In genomic region chr1:156862602-156863599, GRCh38 we compare ENCODE assay signal across 18 cellular contexts. TPM values are rescaled to one million over a fixed set of nuclear protein-coding genes. Genes with fewer than 3 reads are reported as not detected.
DNase-seq lines count a peak whose midpoint lies in the region; ATAC-seq and TF ChIP-seq lines count a peak whose summit lies in the region.
"Had no signal": no experiment of that assay in that cellular context is flagged by ENCODE, and none has a peak within 500 bp of the region (broad histone marks: within the 10 kb centered on the region; RNA-seq: fewer than 3 reads in every experiment).

No MANE protein-coding gene starts in this region.

- no peak overlapping the region for H3K27ac ChIP-seq in naive thymus-derived CD4-positive, alpha-beta T cell (ENCODE audit: low read depth, low read length)
- H3K27ac ChIP-seq in PC-9, result no peak overlapping the region
- H3K27ac ChIP-seq: cardiac muscle cell, sigmoid colon, thoracic aorta had no signal

- H3K4me3 ChIP-seq in naive thymus-derived CD4-positive, alpha-beta T cell (ENCODE audit: low read length), result no peak overlapping the region
- no peak overlapping the region for H3K4me3 ChIP-seq in PC-9
- H3K4me3 ChIP-seq: cardiac muscle cell, sigmoid colon, thoracic aorta had no signal

- no peaks in the 10 kb centered on the region for H3K79me2 ChIP-seq in PC-9 (ENCODE audit: low read depth)

- H3K9me3 ChIP-seq in naive thymus-derived CD4-positive, alpha-beta T cell (ENCODE audit: control insufficient read depth in 2 of 3, low read length in 3 of 3), result no peaks in the 10 kb centered on the region
- H3K9me3 ChIP-seq in PC-9 (ENCODE audit: insufficient read depth, low read depth), result no peaks in the 10 kb centered on the region
- H3K9me3 ChIP-seq: sigmoid colon, thoracic aorta had no signal

- no peaks in the 10 kb centered on the region for H3F3A ChIP-seq in PC-9 (ENCODE audit: insufficient read depth, low read depth)

- H3K36me3 Mint-ChIP-seq in activated T-cell treated with anti-CD3 and anti-CD28 coated beads, Interleukin-2, amount 50 U/mL, for 4 hours (ENCODE audit: insufficient read depth), result no peaks in the 10 kb centered on the region
- peaks cover 0 to 13% (median 3%) of the 10 kb centered on the region in 5 donors for H3K36me3 Mint-ChIP-seq in naive thymus-derived CD4-positive, alpha-beta T cell
- H3K36me3 Mint-ChIP-seq: naive B cell had no signal

- no peak overlapping the region for H2AFZ ChIP-seq in PC-9

- H4K20me1 ChIP-seq in PC-9 (ENCODE audit: insufficient read depth), result no peaks in the 10 kb centered on the region

- intact Hi-C loops in naive thymus-derived CD4-positive, alpha-beta T cell (cut with micrococcal nuclease), result loop anchor here in 1 of 2 donors (2.0 kb wide), 1 partner anchor 14 kb away; no protein-coding TSS in a partner anchor
- intact Hi-C loops in PC-9 (cut with micrococcal nuclease; ENCODE audit: unreplicated experiment), result no loop called here

- DNase-seq in NCI-H82 (lab: John Stamatoyannopoulos, UW) (peak; percentile 44), NCI-H82 treated with DMSO at 0.1 percent for 48 hours (lab: John Stamatoyannopoulos, UW; ENCODE audit: unreplicated experiment) (no peak), GM19238 (ENCODE audit: insufficient read length, low spot score) (peak; percentile 35), PC-9 (no peak), Kasumi-1 (lab: John Stamatoyannopoulos, UW) (no peak), mucosa of gallbladder (ENCODE audit: low spot score) (no peak)
- DNase-seq in activated T-cell treated with anti-CD3 and anti-CD28 coated beads, Interleukin-2, amount 50 U/mL, for 4 hours, result no peak
- no peak for DNase-seq in naive thymus-derived CD4-positive, alpha-beta T cell
- DNase-seq: 8988T, Calu3, naive B cell, NCI-H1436, NCI-H524 treated with DMSO at 0.1 percent for 48 hours, sigmoid colon, T1000 had no signal

- peak overlapping the region in 2 of 9 donors; percentile 5 to 75 for H3K27ac Mint-ChIP-seq in naive thymus-derived CD4-positive, alpha-beta T cell
- H3K27ac Mint-ChIP-seq: naive B cell had no signal

- BruUV-seq in PC-9 (replicated peaks; lab: Mats Ljungman, UMichigan), result no TSS peak

- peaks cover 71% of the 10 kb centered on the region for H3K27me3 Mint-ChIP-seq in activated T-cell treated with anti-CD3 and anti-CD28 coated beads, Interleukin-2, amount 50 U/mL, for 4 hours (ENCODE audit: low read depth)
- H3K27me3 Mint-ChIP-seq in naive thymus-derived CD4-positive, alpha-beta T cell, result peaks cover 26 to 66% (median 56%) of the 10 kb centered on the region in 5 donors

- peaks cover 12 to 31% of the 10 kb centered on the region in 2 donors for H3K27me3 ChIP-seq in naive thymus-derived CD4-positive, alpha-beta T cell (ENCODE audit: control insufficient read depth in 2 of 2, insufficient read depth in 2 of 2, low read length in 2 of 2)
- H3K27me3 ChIP-seq in PC-9 (ENCODE audit: insufficient read depth, low read depth), result peaks cover 44% of the 10 kb centered on the region

- H3K4me2 ChIP-seq in PC-9, result no peak overlapping the region

- no peaks in the 10 kb centered on the region for H3K36me3 ChIP-seq in naive thymus-derived CD4-positive, alpha-beta T cell (ENCODE audit: control insufficient read depth in 2 of 3, insufficient read depth in 3 of 3, low read length in 3 of 3)
- no peaks in the 10 kb centered on the region for H3K36me3 ChIP-seq in PC-9 (ENCODE audit: low read depth)
- H3K36me3 ChIP-seq: cardiac muscle cell, sigmoid colon, thoracic aorta had no signal

- no peaks in the 10 kb centered on the region for H3K9me3 Mint-ChIP-seq in activated T-cell treated with anti-CD3 and anti-CD28 coated beads, Interleukin-2, amount 50 U/mL, for 4 hours
- peaks cover 0 to 2% (median 0%) of the 10 kb centered on the region in 11 donors for H3K9me3 Mint-ChIP-seq in naive thymus-derived CD4-positive, alpha-beta T cell
- H3K9me3 Mint-ChIP-seq: naive B cell had no signal

- peaks cover 34% of the 10 kb centered on the region for H3K4me1 Mint-ChIP-seq in activated T-cell treated with anti-CD3 and anti-CD28 coated beads, Interleukin-2, amount 50 U/mL, for 4 hours (ENCODE audit: low read depth)
- H3K4me1 Mint-ChIP-seq in naive thymus-derived CD4-positive, alpha-beta T cell, result peaks cover 23 to 79% (median 33%) of the 10 kb centered on the region in 7 donors

- CTCF ChIA-PET in naive thymus-derived CD4-positive, alpha-beta T cell (lab: Charles Lee), result interaction anchor here (0.7 to 4.3 kb wide), 2 partner anchors 26 to 136 kb away, joined by 3 to 41 read pairs; partner anchors contain the start of genes ISG20L2 and METTL25B
- CTCF ChIA-PET in PC-9 (lab: Charles Lee), result interaction anchor here (0.6 to 1.1 kb wide), 3 partner anchors 15 to 71 kb away, joined by 4 to 9 read pairs (median 9); no protein-coding TSS in a partner anchor

- peaks cover 8 to 20% of the 10 kb centered on the region in 2 donors for H3K4me1 ChIP-seq in naive thymus-derived CD4-positive, alpha-beta T cell (ENCODE audit: control insufficient read depth in 2 of 2, insufficient read depth in 2 of 2, low read length in 2 of 2)
- H3K4me1 ChIP-seq in PC-9 (replicated peaks; ENCODE audit: insufficient read depth), result peaks cover 12% of the 10 kb centered on the region

- no peaks in the 10 kb centered on the region for H3K9me2 ChIP-seq in PC-9 (ENCODE audit: insufficient read depth)

- H3K4me3 Mint-ChIP-seq in activated T-cell treated with anti-CD3 and anti-CD28 coated beads, Interleukin-2, amount 50 U/mL, for 4 hours, result no peak overlapping the region
- peak overlapping the region in 4 of 10 donors; percentile 7 to 77 (median 22) for H3K4me3 Mint-ChIP-seq in naive thymus-derived CD4-positive, alpha-beta T cell

- POLR2A ChIA-PET in naive thymus-derived CD4-positive, alpha-beta T cell (lab: Charles Lee), result interaction anchor here (0.7 kb wide), 1 partner anchor 10 kb away, joined by 3 read pairs; no protein-coding TSS in a partner anchor
- POLR2A ChIA-PET in PC-9 (lab: Charles Lee; ENCODE audit: unreplicated experiment), result no interaction called here

- no peak for TF ChIP-seq CTCF in PC-9 (conservative IDR thresholded peaks at IDR 0.05)

- peak; percentile 19 to 46 for ATAC-seq in activated T-cell treated with anti-CD3 and anti-CD28 coated beads, Interleukin-2, amount 50 U/mL, for 4 hours
- peak; percentile 10 for ATAC-seq in naive thymus-derived CD4-positive, alpha-beta T cell

RNA-seq across cellular contexts. Expression of gene NTRK1, which starts 2.2 kb away (rescaled TPM):
- 1 to 10 TPM in 2 of 3 donors, under 1 TPM in 1; 0.55 to 2.4 (median 1.8) TPM for total RNA-seq in activated T-cell treated with anti-CD3 and anti-CD28 coated beads, Interleukin-2, amount 50 U/mL, for 4 hours
- 10 to 100 TPM in 1 of 5 experiments, 1 to 10 TPM in 2, not detected in 2; 3.2 to 17.3 (median 3.3) TPM for total RNA-seq in naive thymus-derived CD4-positive, alpha-beta T cell
- under 1 TPM in 1 of 2 donors, not detected in 1; 0.09 TPM for polyA plus RNA-seq in naive thymus-derived CD4-positive, alpha-beta T cell
- total RNA-seq in PC-9 (2021) (not detected in 2 replicates), mucosa of gallbladder (3.3 TPM)
- total RNA-seq: Calu3 had no signal

RNA-seq across cellular contexts. Expression of gene INSRR, which starts 4.0 kb away (rescaled TPM):
- total RNA-seq in activated T-cell treated with anti-CD3 and anti-CD28 coated beads, Interleukin-2, amount 50 U/mL, for 4 hours, result under 1 TPM in 1 of 3 donors, not detected in 2; 0.11 TPM
- total RNA-seq in naive thymus-derived CD4-positive, alpha-beta T cell, result under 1 TPM in 1 of 5 experiments, not detected in 4; 0.63 TPM
- not detected for polyA plus RNA-seq in naive thymus-derived CD4-positive, alpha-beta T cell
- not detected in 2 replicates for total RNA-seq in PC-9 (2021)
- total RNA-seq in mucosa of gallbladder, result 0.58 TPM
- total RNA-seq: Calu3, glomerular endothelial cell, sigmoid colon, thoracic aorta had no signal

RNA-seq across cellular contexts. Expression of gene PEAR1, which starts 30.6 kb away (rescaled TPM):
- under 1 TPM in 1 of 3 donors, not detected in 2; 0.05 TPM for total RNA-seq in activated T-cell treated with anti-CD3 and anti-CD28 coated beads, Interleukin-2, amount 50 U/mL, for 4 hours
- total RNA-seq in naive thymus-derived CD4-positive, alpha-beta T cell, result under 1 TPM; 0.19 to 0.88 (median 0.30) TPM
- 1 to 10 TPM in 1 of 2 donors, under 1 TPM in 1; 0.82 to 1.2 TPM for polyA plus RNA-seq in naive thymus-derived CD4-positive, alpha-beta T cell
- total RNA-seq in PC-9 (2021) (9.8 and 12.2 TPM in 2 replicates), mucosa of gallbladder (9.9 TPM)

RNA-seq across cellular contexts. Expression of gene SH2D2A, which starts 46.3 kb away (rescaled TPM):
- total RNA-seq in activated T-cell treated with anti-CD3 and anti-CD28 coated beads, Interleukin-2, amount 50 U/mL, for 4 hours, result 100 to 1,000 TPM; 200 to 245 (median 214) TPM
- 100 to 1,000 TPM in 1 of 5 experiments, 10 to 100 TPM in 4; 14.7 to 164 (median 54.3) TPM for total RNA-seq in naive thymus-derived CD4-positive, alpha-beta T cell
- 10 to 100 TPM; 12.7 to 15.7 TPM for polyA plus RNA-seq in naive thymus-derived CD4-positive, alpha-beta T cell
- total RNA-seq in PC-9 (2021) (4.0 and 5.8 TPM in 2 replicates), mucosa of gallbladder (5.4 TPM)

RNA-seq across cellular contexts. Expression of gene LRRC71, which starts 57.5 kb away (rescaled TPM):
- total RNA-seq in activated T-cell treated with anti-CD3 and anti-CD28 coated beads, Interleukin-2, amount 50 U/mL, for 4 hours, result not detected
- total RNA-seq in naive thymus-derived CD4-positive, alpha-beta T cell, result not detected
- not detected for polyA plus RNA-seq in naive thymus-derived CD4-positive, alpha-beta T cell
- total RNA-seq in PC-9 (2021) (not detected in 2 replicates), mucosa of gallbladder (0.23 TPM)
- total RNA-seq: Calu3, sigmoid colon, thoracic aorta had no signal

Comparison
In these comparisons a context has a peak if more than half of its experiments do, and no peak if none do; other contexts are left out.
1. DNase-seq: peak in NCI-H82 (single experiment) and GM19238 (single experiment); none in NCI-H82 treated with DMSO at 0.1 percent for 48 hours (single experiment), activated T-cell treated with anti-CD3 and anti-CD28 coated beads, Interleukin-2, amount 50 U/mL, for 4 hours (single experiment), naive thymus-derived CD4-positive, alpha-beta T cell (0 of 9), PC-9 (0 of 2), Kasumi-1 (0 of 2) and mucosa of gallbladder (single experiment).